ENCODE assay signal across 8 cellular contexts in genomic region chr15:90266485-90266884, GRCh38. TPM values are rescaled to one million over a fixed set of nuclear protein-coding genes. Genes with fewer than 3 reads are reported as not detected.
DNase-seq lines count a peak whose midpoint lies in the region; ATAC-seq and TF ChIP-seq lines count a peak whose summit lies in the region.

No MANE protein-coding gene starts in this region.

- H3K27ac ChIP-seq in Peyer's patch (peak overlapping the region; percentile 93 to 98 (median 96)), cingulate gyrus (ENCODE audit: low read depth, low read length) (peak overlapping the region; percentile 90)

- DNase-seq in GM06990 (ENCODE audit: extremely low read depth, insufficient read length) (no peak), Peyer's patch (no peak), HuH-7.5 (ENCODE audit: low spot score) (no peak)
- no peak for DNase-seq in stimulated activated naive CD4-positive, alpha-beta T cell treated with Interleukin-2 at 50 U/mL for 16 hours (lab: John Stamatoyannopoulos, UW)

- no peak for TF ChIP-seq CTCF in GM06990 (IDR thresholded peaks at IDR 0.05; ENCODE audit: insufficient read depth, low read length, poor library complexity, severe bottlenecking)
- no peak for TF ChIP-seq CTCF in Peyer's patch (IDR thresholded peaks at IDR 0.05)

- ATAC-seq in HG02798 (IDR thresholded peaks at IDR 0.05; ENCODE audit: poor library complexity, unreplicated experiment) (no peak), HG03139 (IDR thresholded peaks at IDR 0.05; ENCODE audit: unreplicated experiment) (no peak)

- no peaks in the 10 kb centered on the region for H3K9me3 ChIP-seq in Peyer's patch
- no peaks in the 10 kb centered on the region for H3K9me3 ChIP-seq in mucosa of stomach (ENCODE audit: control insufficient read depth, low read length)

- H3K9ac ChIP-seq in mucosa of stomach (ENCODE audit: low read length), result peak overlapping the region; percentile 91

- H3K4me1 ChIP-seq in Peyer's patch, result peaks cover 3 to 45% (median 11%) of the 10 kb centered on the region in 4 donors
- H3K4me1 ChIP-seq in mucosa of stomach (ENCODE audit: control insufficient read depth, insufficient read depth, low read length), result peaks cover 19% of the 10 kb centered on the region

- peaks cover 6% of the 10 kb centered on the region for H3K36me3 ChIP-seq in GM06990 (ENCODE audit: control insufficient read depth, insufficient read depth, low read length)
- peaks cover 0 to 12% (median 0%) of the 10 kb centered on the region in 3 donors for H3K36me3 ChIP-seq in Peyer's patch
- no peaks in the 10 kb centered on the region for H3K36me3 ChIP-seq in mucosa of stomach (ENCODE audit: control insufficient read depth, insufficient read depth, low read length)

- H3K4me3 ChIP-seq in GM06990 (replicated peaks; ENCODE audit: low read depth, low read length), result peak overlapping the region; percentile 91
- H3K4me3 ChIP-seq in Peyer's patch, result peak overlapping the region; percentile 53 to 87 (median 78)
- peak overlapping the region; percentile 81 for H3K4me3 ChIP-seq in mucosa of stomach (ENCODE audit: low read length)

- H3K27me3 ChIP-seq in GM06990 (replicated peaks; ENCODE audit: control insufficient read depth, insufficient read depth, low read length), result no peaks in the 10 kb centered on the region
- no peaks in the 10 kb centered on the region for H3K27me3 ChIP-seq in Peyer's patch
- H3K27me3 ChIP-seq in mucosa of stomach (ENCODE audit: control insufficient read depth, insufficient read depth, low read length), result no peaks in the 10 kb centered on the region

- TF ChIP-seq POLR2A in Peyer's patch (IDR thresholded peaks at IDR 0.05), result no peak

RNA-seq across cellular contexts. Expression of gene NGRN, which starts 1.0 kb away (rescaled TPM):
- 10 to 100 TPM; 33.5 to 48.7 (median 39.2) TPM for total RNA-seq in Peyer's patch

RNA-seq across cellular contexts. Expression of gene TTLL13, which starts 17.1 kb away (rescaled TPM):
- total RNA-seq in Peyer's patch, result not detected

RNA-seq across cellular contexts. Expression of gene GDPGP1, which starts 32.5 kb away (rescaled TPM):
- total RNA-seq in Peyer's patch, result 10 to 100 TPM in 3 of 4 donors, 1 to 10 TPM in 1; 8.3 to 24.0 (median 19.6) TPM

RNA-seq across cellular contexts. Expression of gene CIB1, which starts 32.7 kb away (rescaled TPM):
- total RNA-seq in Peyer's patch, result 100 to 1,000 TPM in 3 of 4 donors, 10 to 100 TPM in 1; 71.0 to 166 (median 130) TPM
